2 cellular contexts compared by ENCODE assay signal in genomic region chr17:75125984-75126383, GRCh38.
TF ChIP-seq lines count a peak whose summit lies in the region.

No MANE protein-coding gene starts in this region.

TF ChIP-seq in SK-N-SH, 30 proteins besides CTCF, POLR2A, EP300 and RAD21:
- no peak for TF ChIP-seq USF1 (IDR thresholded peaks at IDR 0.05; ENCODE audit: borderline replicate concordance, low read depth)
- no peak for TF ChIP-seq GATA2 (CRISPR knock-in tag; IDR thresholded peaks at IDR 0.05)
- no peak for TF ChIP-seq FOXJ3 (CRISPR knock-in tag; IDR thresholded peaks at IDR 0.05)
- TF ChIP-seq SIN3A (IDR thresholded peaks at IDR 0.05; ENCODE audit: borderline replicate concordance, low read depth, low read length) = no peak
- TF ChIP-seq GABPA (IDR thresholded peaks at IDR 0.05; ENCODE audit: low read depth) = no peak
- no peak for TF ChIP-seq RCOR1 (IDR thresholded peaks at IDR 0.05; ENCODE audit: low read length)
- TF ChIP-seq TEAD4 (IDR thresholded peaks at IDR 0.05; ENCODE audit: borderline replicate concordance, insufficient read depth) = no peak
- no peak for TF ChIP-seq RXRA (IDR thresholded peaks at IDR 0.05; ENCODE audit: borderline replicate concordance, low read depth)
- TF ChIP-seq TCF12 (IDR thresholded peaks at IDR 0.05) = no peak
- TF ChIP-seq, protein P1, sequence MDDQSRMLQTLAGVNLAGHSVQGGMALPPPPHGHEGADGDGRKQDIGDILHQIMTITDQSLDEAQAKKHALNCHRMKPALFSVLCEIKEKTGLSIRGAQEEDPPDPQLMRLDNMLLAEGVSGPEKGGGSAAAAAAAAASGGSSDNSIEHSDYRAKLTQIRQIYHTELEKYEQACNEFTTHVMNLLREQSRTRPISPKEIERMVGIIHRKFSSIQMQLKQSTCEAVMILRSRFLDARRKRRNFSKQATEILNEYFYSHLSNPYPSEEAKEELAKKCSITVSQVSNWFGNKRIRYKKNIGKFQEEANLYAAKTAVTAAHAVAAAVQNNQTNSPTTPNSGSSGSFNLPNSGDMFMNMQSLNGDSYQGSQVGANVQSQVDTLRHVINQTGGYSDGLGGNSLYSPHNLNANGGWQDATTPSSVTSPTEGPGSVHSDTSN (IDR thresholded peaks at IDR 0.05) = no peak
- TF ChIP-seq EZH2phosphoT487 (IDR thresholded peaks at IDR 0.05; ENCODE audit: borderline replicate concordance, low read depth) = no peak
TF ChIP-seq in SK-N-SH: peak in this region for 0.

TF ChIP-seq in SK-N-SH treated with all-trans-retinoic acid at 6 μM for 48 hours, 23 proteins besides CTCF, POLR2A, EP300 and RAD21:
- TF ChIP-seq, protein P2, sequence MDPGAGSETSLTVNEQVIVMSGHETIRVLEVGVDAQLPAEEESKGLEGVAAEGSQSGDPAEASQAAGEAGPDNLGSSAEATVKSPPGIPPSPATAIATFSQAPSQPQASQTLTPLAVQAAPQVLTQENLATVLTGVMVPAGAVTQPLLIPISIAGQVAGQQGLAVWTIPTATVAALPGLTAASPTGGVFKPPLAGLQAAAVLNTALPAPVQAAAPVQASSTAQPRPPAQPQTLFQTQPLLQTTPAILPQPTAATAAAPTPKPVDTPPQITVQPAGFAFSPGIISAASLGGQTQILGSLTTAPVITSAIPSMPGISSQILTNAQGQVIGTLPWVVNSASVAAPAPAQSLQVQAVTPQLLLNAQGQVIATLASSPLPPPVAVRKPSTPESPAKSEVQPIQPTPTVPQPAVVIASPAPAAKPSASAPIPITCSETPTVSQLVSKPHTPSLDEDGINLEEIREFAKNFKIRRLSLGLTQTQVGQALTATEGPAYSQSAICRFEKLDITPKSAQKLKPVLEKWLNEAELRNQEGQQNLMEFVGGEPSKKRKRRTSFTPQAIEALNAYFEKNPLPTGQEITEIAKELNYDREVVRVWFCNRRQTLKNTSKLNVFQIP (CRISPR knock-in tag; IDR thresholded peaks at IDR 0.05; ENCODE audit: borderline replicate concordance, low read depth) = no peak
- TF ChIP-seq SNAI2 (CRISPR knock-in tag; IDR thresholded peaks at IDR 0.05) (no peak), ISL1 (CRISPR knock-in tag; IDR thresholded peaks at IDR 0.05) (no peak), ZFP3 (CRISPR knock-in tag; IDR thresholded peaks at IDR 0.05) (no peak), TCF4 (CRISPR knock-in tag; IDR thresholded peaks at IDR 0.05; ENCODE audit: borderline replicate concordance) (no peak), CSDC2 (CRISPR knock-in tag; IDR thresholded peaks at IDR 0.05) (no peak), ZNF70 (CRISPR knock-in tag; IDR thresholded peaks at IDR 0.05) (no peak), RARB (CRISPR knock-in tag; IDR thresholded peaks at IDR 0.05) (no peak), ESRRG (CRISPR knock-in tag; IDR thresholded peaks at IDR 0.05) (no peak), ZNF8 (CRISPR knock-in tag; IDR thresholded peaks at IDR 0.05) (no peak), PATZ1 (CRISPR knock-in tag; IDR thresholded peaks at IDR 0.05; ENCODE audit: borderline replicate concordance) (no peak), OSR1 (CRISPR knock-in tag; IDR thresholded peaks at IDR 0.05) (no peak), CSRNP3 (CRISPR knock-in tag; IDR thresholded peaks at IDR 0.05) (no peak)
TF ChIP-seq in SK-N-SH treated with all-trans-retinoic acid at 6 μM for 48 hours: peak in this region for 0.
